24 cellular contexts compared by ENCODE assay signal in the genomic region with DNA sequence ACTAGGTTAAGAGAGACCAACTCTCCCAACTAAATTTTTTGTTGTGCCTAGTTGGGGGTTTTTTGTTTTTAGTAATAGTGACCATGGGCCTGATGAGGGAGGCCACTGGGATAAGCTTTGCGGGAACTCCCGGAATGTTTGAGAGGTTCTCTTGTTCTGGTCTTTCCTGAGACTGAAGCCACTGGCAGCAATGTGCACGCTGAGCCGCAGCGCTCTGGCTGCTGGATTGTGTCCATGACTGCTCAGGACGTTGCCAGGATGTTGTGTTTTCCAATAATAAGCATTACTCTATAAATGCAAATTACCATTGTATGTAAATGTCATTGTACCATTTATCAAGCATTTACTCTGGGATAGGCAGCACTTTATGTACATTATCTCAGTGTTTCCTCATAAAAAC.
DNase-seq lines count a peak whose midpoint lies in the region; ATAC-seq and TF ChIP-seq lines count a peak whose summit lies in the region.
"Had no signal": no experiment of that assay in that cellular context is flagged by ENCODE, and none has a peak within 500 bp of the region (broad histone marks: within the 10 kb centered on the region; RNA-seq: fewer than 3 reads in every experiment).

No MANE protein-coding gene starts in this region.

- no peaks in the 10 kb centered on the region for H3K27me3 Mint-ChIP-seq in WTC11 (ENCODE audit: low read depth)
- no peaks in the 10 kb centered on the region for H3K27me3 Mint-ChIP-seq in chondrocyte (ENCODE audit: low read depth)
- H3K27me3 Mint-ChIP-seq: CD8-positive, alpha-beta memory T cell had no signal

- no peaks in the 10 kb centered on the region for H3K9me3 ChIP-seq in right cardiac atrium (ENCODE audit: control insufficient read depth, low read length)
- H3K9me3 ChIP-seq: SJSA1 had no signal

- H3K36me3 Mint-ChIP-seq in WTC11 (no peaks in the 10 kb centered on the region), chondrocyte (ENCODE audit: low read depth) (peaks cover 31% of the 10 kb centered on the region)

- H3K4me1 Mint-ChIP-seq in WTC11 (peaks cover 17% of the 10 kb centered on the region), chondrocyte (ENCODE audit: low read depth) (peaks cover 23% of the 10 kb centered on the region)
- H3K4me1 Mint-ChIP-seq: CD8-positive, alpha-beta memory T cell had no signal

- no peak overlapping the region for H3K27ac ChIP-seq in right cardiac atrium (ENCODE audit: low read length)
- H3K27ac ChIP-seq: SJSA1 had no signal

- 0 out of 2 replicates have a peak overlapping the region, but pooled peaks have one; percentile 88 for H3K27ac Mint-ChIP-seq in WTC11
- H3K27ac Mint-ChIP-seq in chondrocyte (ENCODE audit: unreplicated experiment) = peak overlapping the region; percentile 41

- intact Hi-C loops in right cardiac atrium (cut with DNase I) = no loop called here

- ATAC-seq in WTC11 (no peak), right cardiac atrium (peak; percentile 51 to 60), HG02588 (IDR thresholded peaks at IDR 0.05; ENCODE audit: unreplicated experiment) (no peak), HG02623 (IDR thresholded peaks at IDR 0.05; ENCODE audit: unreplicated experiment) (no peak)
- ATAC-seq: PC-3 had no signal

- no peaks in the 10 kb centered on the region for H3K27me3 ChIP-seq in right cardiac atrium (ENCODE audit: control insufficient read depth, insufficient read depth)
- H3K27me3 ChIP-seq: SJSA1 had no signal

- POLR2A ChIA-PET in WTC11 (lab: Charles Lee) = no interaction called here

- DNase-seq in WTC11 (ENCODE audit: low spot score) = no peak
- DNase-seq in chondrocyte (ENCODE audit: low spot score) = no peak
- DNase-seq in right cardiac atrium = peak; percentile 21 to 60 (median 50)
- peak; percentile 61 for DNase-seq in pulmonary artery endothelial cell (ENCODE audit: low read depth, low spot score)
- DNase-seq in MV-4-11 (lab: John Stamatoyannopoulos, UW) = no peak
- DNase-seq: C1 segment of cervical spinal cord; Calu3; CD8-positive, alpha-beta memory T cell; DMS79 treated with DMSO at 0.1 percent for 48 hours; GF-D8; GOT3; HCEC 1CT; KBM-7; NCI-H1105 treated with DMSO at 0.1 percent for 48 hours; NCI-H146; NCI-H1930; NCI-H446; NCI-H524 treated with DMSO at 0.1 percent for 48 hours; NCI-H82; NK-92 treated with Interleukin-12 subunit alpha and Interleukin-12 subunit beta, amount 100 ng/mL, for 24 hours; PC-3 had no signal

- peaks cover 2% of the 10 kb centered on the region for H3K4me1 ChIP-seq in right cardiac atrium (ENCODE audit: control insufficient read depth, insufficient read depth, low read length)

- 46% methylated on average over 6 of the region's 6 CpGs for WGBS in right cardiac atrium

- no peaks in the 10 kb centered on the region for H3K9me3 Mint-ChIP-seq in WTC11
- no peaks in the 10 kb centered on the region for H3K9me3 Mint-ChIP-seq in chondrocyte (ENCODE audit: low read depth)
- H3K9me3 Mint-ChIP-seq: CD8-positive, alpha-beta memory T cell had no signal

- H3K4me3 Mint-ChIP-seq in WTC11 (no peak overlapping the region), chondrocyte (ENCODE audit: unreplicated experiment) (no peak overlapping the region)
- H3K4me3 Mint-ChIP-seq: CD8-positive, alpha-beta memory T cell had no signal

- TF ChIP-seq CTCF in WTC11 (IDR thresholded peaks at IDR 0.05) = no peak
- TF ChIP-seq CTCF in chondrocyte (IDR thresholded peaks at IDR 0.05) = no peak

- CTCF ChIA-PET in WTC11 (lab: Charles Lee) = no interaction called here

- no peak overlapping the region for H3K4me3 ChIP-seq in right cardiac atrium (ENCODE audit: low read length)
- H3K4me3 ChIP-seq: SJSA1 had no signal

TF ChIP-seq in WTC11, 78 proteins besides CTCF, POLR2A, EP300 and RAD21:
- TF ChIP-seq NFYB (CRISPR knock-in tag; conservative IDR thresholded peaks at IDR 0.05; ENCODE audit: low read depth) (no peak), NR1H2 (CRISPR knock-in tag; IDR thresholded peaks at IDR 0.05) (no peak), NFE2L1 (CRISPR knock-in tag; IDR thresholded peaks at IDR 0.05) (no peak)
- TF ChIP-seq, protein P1, sequence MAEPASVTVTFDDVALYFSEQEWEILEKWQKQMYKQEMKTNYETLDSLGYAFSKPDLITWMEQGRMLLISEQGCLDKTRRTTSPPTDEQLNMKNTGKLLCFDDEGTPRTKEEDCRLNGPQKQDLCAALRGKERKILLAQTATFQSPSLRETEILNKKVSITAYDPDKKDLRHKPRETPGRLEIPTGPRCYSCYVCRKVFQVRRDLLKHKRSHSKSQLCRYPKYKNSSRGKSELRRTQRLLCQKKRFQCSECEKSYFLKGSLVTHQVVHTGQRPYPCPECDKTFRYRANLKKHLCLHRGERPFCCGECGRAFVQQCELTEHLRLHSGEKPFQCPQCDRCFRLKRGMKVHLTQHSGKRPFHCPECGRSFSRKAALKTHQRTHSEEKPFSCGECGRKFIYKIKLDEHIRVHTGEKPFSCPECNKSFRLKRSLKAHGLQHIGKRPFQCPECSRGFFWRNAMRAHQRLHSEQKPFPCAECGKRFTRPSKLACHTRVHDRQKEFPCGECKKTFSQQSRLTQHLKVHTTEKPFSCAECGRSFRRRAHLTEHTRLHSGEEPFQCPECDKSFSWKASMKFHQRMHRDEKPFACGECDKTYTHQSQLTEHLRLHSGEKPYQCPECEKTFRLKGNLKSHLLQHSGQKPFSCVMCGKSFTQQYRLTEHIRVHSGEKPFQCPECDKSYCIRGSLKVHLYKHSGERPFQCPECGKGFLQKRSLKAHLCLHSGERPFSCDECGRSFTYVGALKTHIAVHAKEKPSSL (CRISPR knock-in tag; conservative IDR thresholded peaks at IDR 0.05) = no peak
- TF ChIP-seq, protein P2, sequence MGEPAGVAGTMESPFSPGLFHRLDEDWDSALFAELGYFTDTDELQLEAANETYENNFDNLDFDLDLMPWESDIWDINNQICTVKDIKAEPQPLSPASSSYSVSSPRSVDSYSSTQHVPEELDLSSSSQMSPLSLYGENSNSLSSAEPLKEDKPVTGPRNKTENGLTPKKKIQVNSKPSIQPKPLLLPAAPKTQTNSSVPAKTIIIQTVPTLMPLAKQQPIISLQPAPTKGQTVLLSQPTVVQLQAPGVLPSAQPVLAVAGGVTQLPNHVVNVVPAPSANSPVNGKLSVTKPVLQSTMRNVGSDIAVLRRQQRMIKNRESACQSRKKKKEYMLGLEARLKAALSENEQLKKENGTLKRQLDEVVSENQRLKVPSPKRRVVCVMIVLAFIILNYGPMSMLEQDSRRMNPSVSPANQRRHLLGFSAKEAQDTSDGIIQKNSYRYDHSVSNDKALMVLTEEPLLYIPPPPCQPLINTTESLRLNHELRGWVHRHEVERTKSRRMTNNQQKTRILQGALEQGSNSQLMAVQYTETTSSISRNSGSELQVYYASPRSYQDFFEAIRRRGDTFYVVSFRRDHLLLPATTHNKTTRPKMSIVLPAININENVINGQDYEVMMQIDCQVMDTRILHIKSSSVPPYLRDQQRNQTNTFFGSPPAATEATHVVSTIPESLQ (CRISPR knock-in tag; IDR thresholded peaks at IDR 0.05) = no peak

Comparison
In these comparisons a context has a peak if more than half of its experiments do, and no peak if none do; other contexts are left out.
1. ATAC-seq: peak in right cardiac atrium (2 of 2); none in WTC11 (single experiment), HG02588 (single experiment) and HG02623 (single experiment).
2. DNase-seq: peak in right cardiac atrium (3 of 3) and pulmonary artery endothelial cell (single experiment); none in WTC11 (single experiment), chondrocyte (single experiment) and MV-4-11 (single experiment).